Comparison of ENCODE assay signal across 1 cellular context in the genomic region with DNA sequence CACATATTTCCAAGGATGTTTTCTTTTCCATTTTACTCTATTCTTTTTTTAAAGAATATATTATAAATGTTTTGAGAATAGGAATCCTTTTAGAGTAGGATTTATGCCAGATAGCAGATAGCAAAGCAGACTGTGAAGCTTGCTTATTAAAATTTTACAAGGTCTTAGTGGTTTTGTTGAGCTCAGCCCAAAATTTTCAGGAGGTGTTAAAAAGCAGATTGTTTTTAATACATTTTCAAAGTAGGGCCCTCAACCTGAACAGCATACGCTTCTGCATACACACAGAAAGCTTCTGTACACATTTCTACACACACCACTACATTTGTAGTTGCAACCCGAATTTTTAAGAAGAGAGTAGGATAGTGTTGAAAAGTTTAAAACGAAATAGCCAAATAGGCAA.
TF ChIP-seq lines count a peak whose summit lies in the region.

No MANE protein-coding gene starts in this region.

TF ChIP-seq in IMR-90, 13 proteins besides CTCF, POLR2A, EP300 and RAD21:
- TF ChIP-seq BHLHE40 (IDR thresholded peaks at IDR 0.05; ENCODE audit: low read depth, low read length) (no peak), FOS (IDR thresholded peaks at IDR 0.05; ENCODE audit: low read depth, low read length) (no peak), RCOR1 (IDR thresholded peaks at IDR 0.05; ENCODE audit: insufficient replicate concordance, low read length) (no peak), MAFK (IDR thresholded peaks at IDR 0.05; ENCODE audit: low read depth, low read length) (no peak), MXI1 (IDR thresholded peaks at IDR 0.05; ENCODE audit: borderline replicate concordance, low read depth, low read length) (no peak), CEBPB (IDR thresholded peaks at IDR 0.05; ENCODE audit: low read depth, low read length) (no peak), MAZ (IDR thresholded peaks at IDR 0.05; ENCODE audit: borderline replicate concordance, low read depth, low read length) (no peak), SMC3 (IDR thresholded peaks at IDR 0.05; ENCODE audit: low read depth, low read length) (no peak), CHD1 (IDR thresholded peaks at IDR 0.05; ENCODE audit: low read depth, low read length) (no peak), RFX5 (IDR thresholded peaks at IDR 0.05; ENCODE audit: low read depth, low read length) (no peak), NFE2L2 (IDR thresholded peaks at IDR 0.05; ENCODE audit: low read depth, low read length) (no peak)
- TF ChIP-seq, protein P1, sequence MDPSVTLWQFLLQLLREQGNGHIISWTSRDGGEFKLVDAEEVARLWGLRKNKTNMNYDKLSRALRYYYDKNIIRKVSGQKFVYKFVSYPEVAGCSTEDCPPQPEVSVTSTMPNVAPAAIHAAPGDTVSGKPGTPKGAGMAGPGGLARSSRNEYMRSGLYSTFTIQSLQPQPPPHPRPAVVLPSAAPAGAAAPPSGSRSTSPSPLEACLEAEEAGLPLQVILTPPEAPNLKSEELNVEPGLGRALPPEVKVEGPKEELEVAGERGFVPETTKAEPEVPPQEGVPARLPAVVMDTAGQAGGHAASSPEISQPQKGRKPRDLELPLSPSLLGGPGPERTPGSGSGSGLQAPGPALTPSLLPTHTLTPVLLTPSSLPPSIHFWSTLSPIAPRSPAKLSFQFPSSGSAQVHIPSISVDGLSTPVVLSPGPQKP (IDR thresholded peaks at IDR 0.05; ENCODE audit: borderline replicate concordance, low read depth, low read length) = no peak
- TF ChIP-seq, protein P2, sequence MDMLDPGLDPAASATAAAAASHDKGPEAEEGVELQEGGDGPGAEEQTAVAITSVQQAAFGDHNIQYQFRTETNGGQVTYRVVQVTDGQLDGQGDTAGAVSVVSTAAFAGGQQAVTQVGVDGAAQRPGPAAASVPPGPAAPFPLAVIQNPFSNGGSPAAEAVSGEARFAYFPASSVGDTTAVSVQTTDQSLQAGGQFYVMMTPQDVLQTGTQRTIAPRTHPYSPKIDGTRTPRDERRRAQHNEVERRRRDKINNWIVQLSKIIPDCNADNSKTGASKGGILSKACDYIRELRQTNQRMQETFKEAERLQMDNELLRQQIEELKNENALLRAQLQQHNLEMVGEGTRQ (IDR thresholded peaks at IDR 0.05; ENCODE audit: low read depth, low read length) = no peak
